Comparison of ENCODE assay signal across 7 cellular contexts in genomic region chr10:63265646-63266207, GRCh38.
A peak's percentile ranks its signal among the peaks of the same experiment; 100 is the strongest.
DNase-seq lines count a peak whose midpoint lies in the region; ATAC-seq and TF ChIP-seq lines count a peak whose summit lies in the region.

No MANE protein-coding gene starts in this region.

- peak overlapping the region; percentile 94 for H3K4me2 ChIP-seq in smooth muscle cell

- H3K27ac Mint-ChIP-seq in activated B cell treated with CpG ODN at 0.5 μM for 24 hours: peak overlapping the region; percentile 98

- peaks cover 69% of the 10 kb centered on the region for H4K20me1 ChIP-seq in smooth muscle cell (ENCODE audit: low read depth)

- POLR2A ChIA-PET in HEK293 (lab: Yijun Ruan, JAX): interaction anchor here (0.7 kb wide), 1 partner anchor 199 kb away, joined by 3 read pairs; no protein-coding TSS in a partner anchor
- POLR2A ChIA-PET in activated B cell treated with CpG ODN at 0.5 μM for 24 hours (lab: Charles Lee): interaction anchor here (0.6 to 1.6 kb wide), 7 partner anchors 9 to 1216 kb away, joined by 3 to 6 read pairs (median 3); partner anchors contain the start of gene REEP3

- H3K4me1 ChIP-seq in HEK293 (ENCODE audit: control insufficient read depth, insufficient read depth, low read length): peaks cover 4% of the 10 kb centered on the region; the same call in 1 of the 2 replicates
- peaks cover 15 to 67% (median 24%) of the 10 kb centered on the region in 3 donors for H3K4me1 ChIP-seq in gastroesophageal sphincter
- peaks cover 35% of the 10 kb centered on the region for H3K4me1 ChIP-seq in smooth muscle cell (ENCODE audit: low read depth)

- DNase-seq in activated B cell treated with CpG ODN at 0.5 μM for 24 hours: no peak
- DNase-seq in smooth muscle cell (lab: John Stamatoyannopoulos, UW; ENCODE audit: unreplicated experiment): no peak
- DNase-seq in activated CD4-positive, CD25-positive, alpha-beta regulatory T cell treated with anti-CD3 and anti-CD28 coated beads, Interleukin-2, amount 50 U/mL, for 72 hours: no peak

- H3K4me3 ChIP-seq in HEK293 (ENCODE audit: low read depth, low read length): peak overlapping the region; percentile 67
- peak overlapping the region; percentile 51 to 86 for H3K4me3 ChIP-seq in gastroesophageal sphincter
- peak overlapping the region; percentile 96 for H3K4me3 ChIP-seq in smooth muscle cell

- TF ChIP-seq CTCF in HEK293 (tag by site-specific recombination; IDR thresholded peaks at IDR 0.05) (no peak), activated B cell treated with CpG ODN at 0.5 μM for 24 hours (IDR thresholded peaks at IDR 0.05) (no peak), gastroesophageal sphincter (IDR thresholded peaks at IDR 0.05) (no peak), smooth muscle cell (IDR thresholded peaks at IDR 0.05; ENCODE audit: borderline replicate concordance, insufficient read depth, poor library complexity, severe bottlenecking) (no peak)

- H3K36me3 ChIP-seq in HEK293 (ENCODE audit: control insufficient read depth in 2 of 2, insufficient read depth in 1 of 2, low read length in 2 of 2) (peaks cover 0 to 2% of the 10 kb centered on the region in 2 experiments; a peak in 2 of 3 replicates), gastroesophageal sphincter (no peaks in the 10 kb centered on the region), smooth muscle cell (ENCODE audit: low read depth) (no peaks in the 10 kb centered on the region)

- H2AFZ ChIP-seq in smooth muscle cell (ENCODE audit: low read depth): no peak overlapping the region

- CTCF ChIA-PET in HEK293 (lab: Yijun Ruan, JAX) (interaction anchor here (1.0 kb wide), 1 partner anchor 11 kb away, joined by 4 read pairs; no protein-coding TSS in a partner anchor), activated B cell treated with CpG ODN at 0.5 μM for 24 hours (lab: Charles Lee) (no interaction called here)

- H3K27me3 Mint-ChIP-seq in activated B cell treated with CpG ODN at 0.5 μM for 24 hours: no peaks in the 10 kb centered on the region

- peak overlapping the region; percentile 100 for H3K9ac ChIP-seq in smooth muscle cell (ENCODE audit: low read depth)

- TF ChIP-seq EP300 in gastroesophageal sphincter (IDR thresholded peaks at IDR 0.05): no peak

- H3K9me3 ChIP-seq in HEK293 (ENCODE audit: control insufficient read depth, insufficient read depth, low read depth, low read length) (no peaks in the 10 kb centered on the region), gastroesophageal sphincter (no peaks in the 10 kb centered on the region), smooth muscle cell (replicated peaks; ENCODE audit: low read depth) (no peaks in the 10 kb centered on the region)

- peaks cover 39% of the 10 kb centered on the region for H3F3A ChIP-seq in smooth muscle cell (ENCODE audit: low read depth)

- H3K36me3 Mint-ChIP-seq in activated B cell treated with CpG ODN at 0.5 μM for 24 hours (ENCODE audit: low read depth): peaks cover 44% of the 10 kb centered on the region

- H3K4me1 Mint-ChIP-seq in activated B cell treated with CpG ODN at 0.5 μM for 24 hours: peaks cover 49% of the 10 kb centered on the region

- H3K27me3 ChIP-seq in gastroesophageal sphincter (no peaks in the 10 kb centered on the region), smooth muscle cell (ENCODE audit: low read depth) (no peaks in the 10 kb centered on the region)

- 5 to 12% methylated on average over 2 of the region's 2 CpGs for WGBS in gastroesophageal sphincter (ENCODE audit: low coverage in 1 of 2), 2 donors
- WGBS in smooth muscle cell (ENCODE audit: low lambda C conversion rate): 10% methylated on average over 2 of the region's 2 CpGs

- H3K79me2 ChIP-seq in smooth muscle cell (ENCODE audit: low read depth): peaks cover 86% of the 10 kb centered on the region

- TF ChIP-seq POLR2A in gastroesophageal sphincter (IDR thresholded peaks at IDR 0.05): no peak

- intact Hi-C loops in activated B cell treated with CpG ODN at 0.5 μM for 24 hours (cut with micrococcal nuclease): loop anchor here (5.0 kb wide), 6 partner anchors 448 to 1363 kb away; partner anchors contain the start of genes ADO, ARID5B and EGR2

- no peak overlapping the region for H3K27ac ChIP-seq in HEK293 (ENCODE audit: extremely low read depth, low read depth, low read length)
- peak overlapping the region; percentile 84 to 98 (median 90) for H3K27ac ChIP-seq in gastroesophageal sphincter
- peak overlapping the region; percentile 100 for H3K27ac ChIP-seq in smooth muscle cell (ENCODE audit: low read depth)

- peak overlapping the region; percentile 99 for H3K4me3 Mint-ChIP-seq in activated B cell treated with CpG ODN at 0.5 μM for 24 hours

- ATAC-seq in activated B cell treated with CpG ODN at 0.5 μM for 24 hours (ENCODE audit: low read depth) (no peak), gastroesophageal sphincter (no peak), HG03196 (IDR thresholded peaks at IDR 0.05; ENCODE audit: unreplicated experiment) (no peak), HG03159 (IDR thresholded peaks at IDR 0.05; ENCODE audit: unreplicated experiment) (no peak)

- no peaks in the 10 kb centered on the region for H3K9me3 Mint-ChIP-seq in activated B cell treated with CpG ODN at 0.5 μM for 24 hours

TF ChIP-seq in HEK293, 187 proteins besides CTCF, POLR2A, EP300 and RAD21 (continues in another document):
- TF ChIP-seq ZBTB6 (tag by site-specific recombination; IDR thresholded peaks at IDR 0.05) (no peak), ZNF350 (tag by site-specific recombination; IDR thresholded peaks at IDR 0.05) (no peak), ZFP3 (tag by site-specific recombination; IDR thresholded peaks at IDR 0.05; ENCODE audit: low read depth) (no peak), ZBTB26 (tag by site-specific recombination; optimal IDR thresholded peaks at IDR 0.05) (no peak), ZNF76 (tag by site-specific recombination; IDR thresholded peaks at IDR 0.05; ENCODE audit: borderline replicate concordance, low read depth) (no peak), ZNF596 (tag by site-specific recombination; IDR thresholded peaks at IDR 0.05) (no peak), ZBTB11 (tag by site-specific recombination; conservative IDR thresholded peaks at IDR 0.05; ENCODE audit: low read depth) (no peak), KLF17 (tag by site-specific recombination; IDR thresholded peaks at IDR 0.05) (no peak), ZNF132 (tag by site-specific recombination; IDR thresholded peaks at IDR 0.05; ENCODE audit: borderline replicate concordance) (no peak)
